14 cellular contexts compared by ENCODE assay signal in genomic region chr1:227944066-227944930, GRCh38. TPM values are rescaled to one million over a fixed set of nuclear protein-coding genes. Genes with fewer than 3 reads are reported as not detected.
DNase-seq lines count a peak whose midpoint lies in the region; TF ChIP-seq lines count a peak whose summit lies in the region.
"Had no signal": no experiment of that assay in that cellular context is flagged by ENCODE, and none has a peak within 500 bp of the region (broad histone marks: within the 10 kb centered on the region; RNA-seq: fewer than 3 reads in every experiment).

No MANE protein-coding gene starts in this region.

- H3K27ac Mint-ChIP-seq in osteocyte (ENCODE audit: unreplicated experiment) = no peak overlapping the region
- H3K27ac Mint-ChIP-seq in activated T-helper 1 cell treated with anti-CD3 and anti-CD28 coated beads, Interleukin-12 subunit alpha, Interleukin-12 subunit beta, Interleukin-2, Interleukin-4 antibody, amounts not matched to agents 30 ng/mL and 10 ng/mL and 1 ng/mL, durations not matched to agents 14 hours and 24 hours and 36 hours = no peak overlapping the region
- H3K27ac Mint-ChIP-seq: activated CD8-positive, alpha-beta T cell treated with anti-CD3 and anti-CD28 coated beads for 36 hours; activated naive CD8-positive, alpha-beta T cell treated with anti-CD3 and anti-CD28 coated beads for 36 hours had no signal

- DNase-seq in amniotic epithelial cell (ENCODE audit: low read depth) (peak; percentile 38), left ventricle myocardium inferior (peak; percentile 71), osteocyte (ENCODE audit: extremely low spot score, unreplicated experiment) (peak; percentile 49), pons (ENCODE audit: low spot score) (no peak), AML-193 (lab: John Stamatoyannopoulos, UW) (no peak)
- no peak for DNase-seq in activated T-helper 1 cell treated with anti-CD3 and anti-CD28 coated beads, Interleukin-12 subunit alpha, Interleukin-12 subunit beta, Interleukin-2, Interleukin-4 antibody, amounts not matched to agents 30 ng/mL and 10 ng/mL and 1 ng/mL, durations not matched to agents 14 hours and 24 hours and 36 hours (ENCODE audit: low spot score)
- DNase-seq in stimulated activated CD4-positive, alpha-beta T cell treated with anti-CD3 and anti-CD28 coated beads, Interleukin-15, amount 100 ng/mL, for 24 hours = no peak
- DNase-seq: activated CD8-positive, alpha-beta T cell treated with anti-CD3 and anti-CD28 coated beads for 36 hours; activated naive CD8-positive, alpha-beta T cell treated with anti-CD3 and anti-CD28 coated beads for 36 hours; DMS79; stimulated activated CD4-positive, alpha-beta T cell treated with anti-CD3 and anti-CD28 coated beads, Interleukin-1b, Interleukin-23, amount 100 ng/mL, for 48 hours had no signal

- H3K4me3 Mint-ChIP-seq in osteocyte (ENCODE audit: unreplicated experiment) = no peak overlapping the region
- no peak overlapping the region for H3K4me3 Mint-ChIP-seq in activated T-helper 1 cell treated with anti-CD3 and anti-CD28 coated beads, Interleukin-12 subunit alpha, Interleukin-12 subunit beta, Interleukin-2, Interleukin-4 antibody, amounts not matched to agents 30 ng/mL and 10 ng/mL and 1 ng/mL, durations not matched to agents 14 hours and 24 hours and 36 hours
- H3K4me3 Mint-ChIP-seq: activated CD8-positive, alpha-beta T cell treated with anti-CD3 and anti-CD28 coated beads for 36 hours; activated naive CD8-positive, alpha-beta T cell treated with anti-CD3 and anti-CD28 coated beads for 36 hours had no signal

- H3K4me1 Mint-ChIP-seq in osteocyte (ENCODE audit: unreplicated experiment) = peaks cover 31% of the 10 kb centered on the region
- H3K4me1 Mint-ChIP-seq in activated T-helper 1 cell treated with anti-CD3 and anti-CD28 coated beads, Interleukin-12 subunit alpha, Interleukin-12 subunit beta, Interleukin-2, Interleukin-4 antibody, amounts not matched to agents 30 ng/mL and 10 ng/mL and 1 ng/mL, durations not matched to agents 14 hours and 24 hours and 36 hours (ENCODE audit: low read depth) = no peaks in the 10 kb centered on the region

- no peak overlapping the region for H3K4me3 ChIP-seq in BLaER1 treated with 17β-estradiol and CSF1 and Interleukin-3, amounts not matched to agents 10 nM and 100 nM
- no peak overlapping the region for H3K4me3 ChIP-seq in left ventricle myocardium inferior
- H3K4me3 ChIP-seq: GM12878 had no signal

- TF ChIP-seq CTCF in left ventricle myocardium inferior (IDR thresholded peaks at IDR 0.05; ENCODE audit: borderline replicate concordance) (no peak), osteocyte (IDR thresholded peaks at IDR 0.05) (no peak)

- no peaks in the 10 kb centered on the region for H3K36me3 Mint-ChIP-seq in osteocyte (ENCODE audit: unreplicated experiment)
- H3K36me3 Mint-ChIP-seq in activated T-helper 1 cell treated with anti-CD3 and anti-CD28 coated beads, Interleukin-12 subunit alpha, Interleukin-12 subunit beta, Interleukin-2, Interleukin-4 antibody, amounts not matched to agents 30 ng/mL and 10 ng/mL and 1 ng/mL, durations not matched to agents 14 hours and 24 hours and 36 hours (ENCODE audit: low read depth) = no peaks in the 10 kb centered on the region
- H3K36me3 Mint-ChIP-seq: activated naive CD8-positive, alpha-beta T cell treated with anti-CD3 and anti-CD28 coated beads for 36 hours had no signal

- intact Hi-C loops in left ventricle myocardium inferior (cut with micrococcal nuclease) = no loop called here
- intact Hi-C loops in activated T-helper 1 cell treated with anti-CD3 and anti-CD28 coated beads, Interleukin-12 subunit alpha, Interleukin-12 subunit beta, Interleukin-2, Interleukin-4 antibody, amounts not matched to agents 30 ng/mL and 10 ng/mL and 1 ng/mL, durations not matched to agents 14 hours and 24 hours and 36 hours (cut with micrococcal nuclease) = no loop called here

- H4K20me1 ChIP-seq in BLaER1 treated with 17β-estradiol and CSF1 and Interleukin-3, amounts not matched to agents 10 nM and 100 nM = peaks cover 0 to 83% (median 23%) of the 10 kb centered on the region in 11 experiments; a peak in 15 of 22 replicates

- H3K4me1 ChIP-seq in BLaER1 treated with 17β-estradiol and CSF1 and Interleukin-3, amounts not matched to agents 10 nM and 100 nM = peaks cover 10 to 75% (median 69%) of the 10 kb centered on the region in 10 experiments
- H3K4me1 ChIP-seq in left ventricle myocardium inferior = peaks cover 69% of the 10 kb centered on the region

- peaks cover 27 to 55% (median 32%) of the 10 kb centered on the region in 11 experiments for H3K27me3 ChIP-seq in BLaER1 treated with 17β-estradiol and CSF1 and Interleukin-3, amounts not matched to agents 10 nM and 100 nM
- H3K27me3 ChIP-seq in left ventricle myocardium inferior (ENCODE audit: low read depth) = peaks cover 6% of the 10 kb centered on the region

- H3K9me3 ChIP-seq in BLaER1 treated with 17β-estradiol and CSF1 and Interleukin-3, amounts not matched to agents 10 nM and 100 nM (replicated peaks in 1 of 11) = no peaks in the 10 kb centered on the region
- no peaks in the 10 kb centered on the region for H3K9me3 ChIP-seq in left ventricle myocardium inferior (replicated peaks)

- no peaks in the 10 kb centered on the region for H3K27me3 Mint-ChIP-seq in osteocyte (ENCODE audit: unreplicated experiment)
- H3K27me3 Mint-ChIP-seq in activated T-helper 1 cell treated with anti-CD3 and anti-CD28 coated beads, Interleukin-12 subunit alpha, Interleukin-12 subunit beta, Interleukin-2, Interleukin-4 antibody, amounts not matched to agents 30 ng/mL and 10 ng/mL and 1 ng/mL, durations not matched to agents 14 hours and 24 hours and 36 hours (ENCODE audit: insufficient read depth) = peaks cover 26% of the 10 kb centered on the region

- peak overlapping the region in 8 of 11 experiments; percentile 84 to 100 (median 97); a peak in 10 of 22 replicates for H3K4me2 ChIP-seq in BLaER1 treated with 17β-estradiol and CSF1 and Interleukin-3, amounts not matched to agents 10 nM and 100 nM

- peak overlapping the region in 2 of 11 experiments; percentile 16 to 18; a peak in 2 of 22 replicates for H3K9ac ChIP-seq in BLaER1 treated with 17β-estradiol and CSF1 and Interleukin-3, amounts not matched to agents 10 nM and 100 nM

- H3K27ac ChIP-seq in BLaER1 treated with 17β-estradiol and CSF1 and Interleukin-3, amounts not matched to agents 10 nM and 100 nM = no peak overlapping the region
- peak overlapping the region; percentile 79 for H3K27ac ChIP-seq in left ventricle myocardium inferior (replicated peaks)
- H3K27ac ChIP-seq: HL-60 had no signal

- H3K36me3 ChIP-seq in BLaER1 treated with 17β-estradiol and CSF1 and Interleukin-3, amounts not matched to agents 10 nM and 100 nM = no peaks in the 10 kb centered on the region
- H3K36me3 ChIP-seq in left ventricle myocardium inferior = no peaks in the 10 kb centered on the region

- no peaks in the 10 kb centered on the region for H3K9me3 Mint-ChIP-seq in osteocyte (ENCODE audit: unreplicated experiment)
- no peaks in the 10 kb centered on the region for H3K9me3 Mint-ChIP-seq in activated T-helper 1 cell treated with anti-CD3 and anti-CD28 coated beads, Interleukin-12 subunit alpha, Interleukin-12 subunit beta, Interleukin-2, Interleukin-4 antibody, amounts not matched to agents 30 ng/mL and 10 ng/mL and 1 ng/mL, durations not matched to agents 14 hours and 24 hours and 36 hours
- H3K9me3 Mint-ChIP-seq: activated CD8-positive, alpha-beta T cell treated with anti-CD3 and anti-CD28 coated beads for 36 hours; activated naive CD8-positive, alpha-beta T cell treated with anti-CD3 and anti-CD28 coated beads for 36 hours had no signal

RNA-seq across cellular contexts. Expression of gene WNT9A, which starts 3.4 kb away (rescaled TPM):
- total RNA-seq in left ventricle myocardium inferior (4.8 TPM), osteocyte (4.8 and 4.9 TPM in 2 replicates)
- not detected in 2 replicates for total RNA-seq in activated T-helper 1 cell treated with anti-CD3 and anti-CD28 coated beads, Interleukin-12 subunit alpha, Interleukin-12 subunit beta, Interleukin-2, Interleukin-4 antibody, amounts not matched to agents 30 ng/mL and 10 ng/mL and 1 ng/mL, durations not matched to agents 14 hours and 24 hours and 36 hours
- total RNA-seq: activated CD8-positive, alpha-beta T cell treated with anti-CD3 and anti-CD28 coated beads for 36 hours; activated naive CD8-positive, alpha-beta T cell treated with anti-CD3 and anti-CD28 coated beads for 36 hours; GM12878 had no signal

Comparison
In these comparisons a context has a peak if more than half of its experiments do, and no peak if none do; other contexts are left out.
1. DNase-seq: peak in amniotic epithelial cell (single experiment), left ventricle myocardium inferior (single experiment) and osteocyte (single experiment); none in pons (single experiment), activated T-helper 1 cell treated with anti-CD3 and anti-CD28 coated beads, Interleukin-12 subunit alpha, Interleukin-12 subunit beta, Interleukin-2, Interleukin-4 antibody, amounts not matched to agents 30 ng/mL and 10 ng/mL and 1 ng/mL, durations not matched to agents 14 hours and 24 hours and 36 hours (single experiment), AML-193 (0 of 2) and stimulated activated CD4-positive, alpha-beta T cell treated with anti-CD3 and anti-CD28 coated beads, Interleukin-15, amount 100 ng/mL, for 24 hours (single experiment).